Comparison of ENCODE assay signal across 29 cellular contexts in genomic region chr2:200608341-200609026, GRCh38. TPM values are rescaled to one million over a fixed set of nuclear protein-coding genes. Genes with fewer than 3 reads are reported as not detected.
DNase-seq lines count a peak whose midpoint lies in the region; ATAC-seq, FAIRE-seq and TF ChIP-seq lines count a peak whose summit lies in the region.
"Had no signal": no experiment of that assay in that cellular context is flagged by ENCODE, and none has a peak within 500 bp of the region (broad histone marks: within the 10 kb centered on the region; RNA-seq: fewer than 3 reads in every experiment).

No MANE protein-coding gene starts in this region.

- H3K27me3 Mint-ChIP-seq in osteocyte (ENCODE audit: unreplicated experiment) = no peaks in the 10 kb centered on the region
- no peaks in the 10 kb centered on the region for H3K27me3 Mint-ChIP-seq in Caco-2 (ENCODE audit: insufficient read depth, unreplicated experiment)

- DNase-seq in HepG2 (ENCODE audit: low spot score) (no peak), right lobe of liver (no peak), brain microvascular endothelial cell (no peak), osteocyte (ENCODE audit: extremely low spot score, unreplicated experiment) (no peak), ovary (no peak), Caco-2 (no peak)
- no peak for DNase-seq in activated effector memory CD4-positive, alpha-beta T cell treated with Interleukin-2 at 50 U/mL for 16 hours
- DNase-seq: 8988T; activated CD4-positive, alpha-beta memory T cell treated with anti-CD3 and anti-CD28 coated beads, Interleukin-2, amount 10 ng/mL, durations not matched to agents 7 days and 5 days; AML-193; CD8-positive, alpha-beta T cell; cerebellar nuclear complex; DMS153; NCI-H1105; NCI-H1930; NCI-H526 treated with DMSO at 0.1 percent for 48 hours; Peyer's patch; stimulated activated naive CD4-positive, alpha-beta T cell; T-helper 1 cell had no signal

- CTCF ChIA-PET in HepG2 (lab: Yijun Ruan, JAX; ENCODE audit: low intra/inter-chr PET ratio, low total read pairs) (no interaction called here), Caco-2 (lab: Charles Lee) (no interaction called here)

- BruUV-seq in HepG2 (replicated peaks; lab: Mats Ljungman, UMichigan) = no TSS peak
- BruUV-seq in Caco-2 (replicated peaks; lab: Mats Ljungman, UMichigan) = no TSS peak

- in situ Hi-C loops in HepG2 (cut with HindIII; ENCODE audit: extremely low pct_ligation_motif_present, low pct_unique_long_range_greater_than_20kb) = no loop called here
- in situ Hi-C loops in brain microvascular endothelial cell (cut with HindIII; ENCODE audit: low pct_ligation_motif_present, low sequenced_read_pairs) = no loop called here

- TF ChIP-seq CTCF in HepG2 (CRISPR knock-in tag; IDR thresholded peaks at IDR 0.05) (no peak), right lobe of liver (IDR thresholded peaks at IDR 0.05) (no peak), brain microvascular endothelial cell (IDR thresholded peaks at IDR 0.05; ENCODE audit: low read depth, low read length, missing control alignments) (no peak), osteocyte (IDR thresholded peaks at IDR 0.05) (no peak), ovary (IDR thresholded peaks at IDR 0.05) (no peak), Caco-2 (IDR thresholded peaks at IDR 0.05; ENCODE audit: insufficient read depth in 1 of 2, low read depth in 1 of 2, low read length in 1 of 2, severe bottlenecking in 1 of 2, unreplicated experiment in 1 of 2) (no peak)

- no peak for TF ChIP-seq POLR2A in HepG2 (IDR thresholded peaks at IDR 0.05; ENCODE audit: insufficient read depth in 1 of 2, low read depth in 2 of 2, low read length in 2 of 2)
- TF ChIP-seq POLR2A in right lobe of liver (IDR thresholded peaks at IDR 0.05) = no peak
- TF ChIP-seq POLR2A in ovary (IDR thresholded peaks at IDR 0.05) = no peak

- WGBS in HepG2 (ENCODE audit: low lambda C conversion rate) = 61% methylated on average over 3 of the region's 3 CpGs
- 60% methylated on average over 3 of the region's 3 CpGs for WGBS in right lobe of liver (ENCODE audit: insufficient coverage, low coverage, low lambda C conversion rate, missing lambda C conversion rate)
- 63 to 66% (median 64%) methylated on average over 3 of the region's 3 CpGs for WGBS in ovary, 3 donors

- no peak for TF ChIP-seq RAD21 in HepG2 (CRISPR knock-in tag; IDR thresholded peaks at IDR 0.05)

- H2AFZ ChIP-seq in HepG2 (ENCODE audit: low read length) = no peak overlapping the region
- H2AFZ ChIP-seq: parathyroid adenoma had no signal

- H3K36me3 ChIP-seq in HepG2 (replicated peaks in 1 of 2; ENCODE audit: control insufficient read depth in 1 of 2, insufficient read depth in 2 of 2, low read length in 2 of 2) (no peaks in the 10 kb centered on the region), right lobe of liver (peaks cover 0 to 99% (median 42%) of the 10 kb centered on the region in 4 donors), brain microvascular endothelial cell (replicated peaks) (no peaks in the 10 kb centered on the region), ovary (no peaks in the 10 kb centered on the region), Caco-2 (ENCODE audit: control insufficient read depth, insufficient read depth, low read length) (no peaks in the 10 kb centered on the region)
- H3K36me3 ChIP-seq: Peyer's patch, right atrium auricular region, uterus had no signal

- ATAC-seq in HepG2 (no peak), right lobe of liver (no peak), HG03039 (IDR thresholded peaks at IDR 0.05; ENCODE audit: unreplicated experiment) (no peak)
- ATAC-seq: CD8-positive, alpha-beta T cell had no signal

- H3K4me2 ChIP-seq in HepG2 (ENCODE audit: low read depth, low read length) = no peak overlapping the region

- peaks cover 15% of the 10 kb centered on the region for H3K4me1 ChIP-seq in HepG2 (ENCODE audit: insufficient read depth, low read length)
- peaks cover 0 to 20% (median 9%) of the 10 kb centered on the region in 4 donors for H3K4me1 ChIP-seq in right lobe of liver
- no peaks in the 10 kb centered on the region for H3K4me1 ChIP-seq in ovary (ENCODE audit: insufficient read depth)
- peaks cover 11% of the 10 kb centered on the region for H3K4me1 ChIP-seq in Caco-2
- H3K4me1 ChIP-seq: parathyroid adenoma, Peyer's patch, right atrium auricular region, uterus had no signal

- no peaks in the 10 kb centered on the region for H3K79me2 ChIP-seq in HepG2 (ENCODE audit: insufficient read depth, low read length)
- H3K79me2 ChIP-seq: parathyroid adenoma had no signal

- H3K9me3 Mint-ChIP-seq in osteocyte (ENCODE audit: unreplicated experiment) (peaks cover 9% of the 10 kb centered on the region), Caco-2 (ENCODE audit: unreplicated experiment) (peaks cover 9% of the 10 kb centered on the region)
- H3K9me3 Mint-ChIP-seq: activated T-helper 2 cell treated with anti-CD3 and anti-CD28 coated beads, Interferon-gamma antibody, Interleukin-2, Interleukin-4, amounts not matched to agents 10 μg/mL and 5 μg/mL and 100 μg/mL, durations not matched to agents 14 hours and 24 hours and 36 hours; CD8-positive, alpha-beta T cell had no signal

- peaks cover 2% of the 10 kb centered on the region for H3K36me3 Mint-ChIP-seq in osteocyte (ENCODE audit: unreplicated experiment)
- peaks cover 5% of the 10 kb centered on the region for H3K36me3 Mint-ChIP-seq in Caco-2 (ENCODE audit: insufficient read depth, unreplicated experiment)
- H3K36me3 Mint-ChIP-seq: CD8-positive, alpha-beta T cell; IgD-negative memory B cell had no signal

- H3K4me3 Mint-ChIP-seq in osteocyte (ENCODE audit: unreplicated experiment) (no peak overlapping the region), Caco-2 (ENCODE audit: unreplicated experiment) (no peak overlapping the region)
- H3K4me3 Mint-ChIP-seq: activated CD4-positive, alpha-beta memory T cell treated with anti-CD3 and anti-CD28 coated beads, Interleukin-2, amount 10 ng/mL, durations not matched to agents 7 days and 5 days; activated naive CD8-positive, alpha-beta T cell; CD8-positive, alpha-beta T cell; IgD-negative memory B cell; nephron had no signal

- no peaks in the 10 kb centered on the region for H4K20me1 ChIP-seq in HepG2 (ENCODE audit: insufficient read depth, low read length)

- no peak overlapping the region for H3K27ac ChIP-seq in HepG2 (ENCODE audit: extremely low read length, insufficient read depth, low read length)
- no peak overlapping the region for H3K27ac ChIP-seq in right lobe of liver
- peak overlapping the region; percentile 2 for H3K27ac ChIP-seq in brain microvascular endothelial cell
- no peak overlapping the region for H3K27ac ChIP-seq in ovary
- H3K27ac ChIP-seq: parathyroid adenoma, Peyer's patch, right atrium auricular region, uterus had no signal

- H3K27me3 ChIP-seq in HepG2 (ENCODE audit: control insufficient read depth in 1 of 2, insufficient read depth in 2 of 2, low read length in 2 of 2) (no peaks in the 10 kb centered on the region), right lobe of liver (no peaks in the 10 kb centered on the region), brain microvascular endothelial cell (replicated peaks) (no peaks in the 10 kb centered on the region), ovary (no peaks in the 10 kb centered on the region), Caco-2 (replicated peaks; ENCODE audit: control insufficient read depth, insufficient read depth, low read length) (no peaks in the 10 kb centered on the region)
- H3K27me3 ChIP-seq: Peyer's patch, right atrium auricular region, uterus had no signal

- H3K4me3 ChIP-seq in HepG2 (replicated peaks in 1 of 3; ENCODE audit: insufficient read depth in 1 of 3, low read depth in 2 of 3, low read length in 3 of 3) = no peak overlapping the region
- H3K4me3 ChIP-seq in right lobe of liver = no peak overlapping the region
- H3K4me3 ChIP-seq in brain microvascular endothelial cell (ENCODE audit: low read depth, low read length) = no peak overlapping the region
- H3K4me3 ChIP-seq in ovary = no peak overlapping the region
- no peak overlapping the region for H3K4me3 ChIP-seq in Caco-2 (ENCODE audit: low read depth, low read length)
- H3K4me3 ChIP-seq: Peyer's patch, right atrium auricular region, uterus had no signal

- POLR2A ChIA-PET in HepG2 (lab: Yijun Ruan, JAX) (interaction anchor here (1.1 kb wide), 1 partner anchor 22 kb away, joined by 4 read pairs; the partner anchor contains the start of gene AOX1), Caco-2 (lab: Charles Lee) (no interaction called here)

- TF ChIP-seq EP300 in HepG2 (IDR thresholded peaks at IDR 0.05; ENCODE audit: low read depth in 2 of 2, low read length in 2 of 2) = no peak
- no peak for TF ChIP-seq EP300 in HepG2 (CRISPR knock-in tag; IDR thresholded peaks at IDR 0.05; ENCODE audit: borderline replicate concordance)
- TF ChIP-seq EP300 in ovary (IDR thresholded peaks at IDR 0.05) = no peak

- H3K4me1 Mint-ChIP-seq in osteocyte (ENCODE audit: unreplicated experiment) (peaks cover 23% of the 10 kb centered on the region), Caco-2 (ENCODE audit: low read depth, unreplicated experiment) (peaks cover 11% of the 10 kb centered on the region)
- H3K4me1 Mint-ChIP-seq: nephron had no signal

- intact Hi-C loops in HepG2 (cut with micrococcal nuclease; ENCODE audit: unreplicated experiment) (no loop called here), right lobe of liver (cut with DNase I) (no loop called here), ovary (cut with DNase I) (no loop called here), Caco-2 (cut with micrococcal nuclease; ENCODE audit: unreplicated experiment) (no loop called here)

- H3K9ac ChIP-seq in HepG2 (ENCODE audit: insufficient read depth, low read depth, low read length) = no peak overlapping the region
- H3K9ac ChIP-seq: parathyroid adenoma had no signal

- H3K27ac Mint-ChIP-seq in osteocyte (ENCODE audit: unreplicated experiment) (peak overlapping the region; percentile 72), Caco-2 (ENCODE audit: unreplicated experiment) (no peak overlapping the region)
- H3K27ac Mint-ChIP-seq: activated CD4-positive, alpha-beta memory T cell treated with anti-CD3 and anti-CD28 coated beads, Interleukin-2, amount 10 ng/mL, durations not matched to agents 7 days and 5 days; activated naive CD8-positive, alpha-beta T cell; activated T-helper 2 cell treated with anti-CD3 and anti-CD28 coated beads, Interferon-gamma antibody, Interleukin-2, Interleukin-4, amounts not matched to agents 10 μg/mL and 5 μg/mL and 100 μg/mL, durations not matched to agents 14 hours and 24 hours and 36 hours; CD8-positive, alpha-beta T cell; IgD-negative memory B cell; nephron had no signal

- no peak for FAIRE-seq in HepG2 (lab: Jason Lieb, UNC)
- FAIRE-seq: GM12892, islet of Langerhans had no signal

- H3K9me3 ChIP-seq in HepG2 (ENCODE audit: low read length) (no peaks in the 10 kb centered on the region), right lobe of liver (no peaks in the 10 kb centered on the region), ovary (no peaks in the 10 kb centered on the region), Caco-2 (no peaks in the 10 kb centered on the region)
- H3K9me3 ChIP-seq: Peyer's patch, right atrium auricular region, uterus had no signal

RNA-seq across cellular contexts. Expression of gene AOX1, which starts 22.7 kb away (rescaled TPM):
- 18.0 and 27.5 TPM in 2 replicates for total RNA-seq in HepG2 (2016; rRNA removed; fragmentation: Illumina TruSeq; extraction: Trizol)
- 2.9 and 3.1 TPM in 2 replicates for total RNA-seq in HepG2 (2016; cell fraction: cytosol; rRNA removed; fragmentation: Illumina TruSeq; extraction: Trizol; ENCODE audit: low read depth)
- total RNA-seq in HepG2 (2016; cell fraction: insoluble cytoplasmic fraction; rRNA removed; fragmentation: Illumina TruSeq; extraction: Trizol) = 16.9 and 27.1 TPM in 2 replicates
- 5.6 and 7.9 TPM in 2 replicates for total RNA-seq in HepG2 (2016; cell fraction: membrane; rRNA removed; fragmentation: Illumina TruSeq; extraction: Trizol)
- total RNA-seq in HepG2 (2016; cell fraction: nucleus; rRNA removed; fragmentation: Illumina TruSeq; extraction: Trizol) = 11.2 and 11.3 TPM in 2 replicates
- 9.2 and 18.9 TPM in 2 replicates for polyA plus RNA-seq in HepG2 (2011; rRNA removed)
- 9.0 and 14.2 TPM in 2 replicates for polyA plus RNA-seq in HepG2 (2011; cell fraction: cytosol; rRNA removed)
- polyA plus RNA-seq in HepG2 (2011; cell fraction: nucleus; rRNA removed) = 6.6 and 14.0 TPM in 2 replicates
- 12.6 and 15.2 TPM in 2 replicates for polyA plus RNA-seq in HepG2 (2012)
- polyA plus RNA-seq in HepG2 (2016; cell fraction: cytosol; fragmentation: Illumina TruSeq; extraction: Trizol; ENCODE audit: low read depth) = 0.95 and 1.1 TPM in 2 replicates
- 21.2 and 21.7 TPM in 2 replicates for polyA plus RNA-seq in HepG2 (2016; cell fraction: insoluble cytoplasmic fraction; fragmentation: Illumina TruSeq; extraction: Trizol; ENCODE audit: low read depth)
- polyA plus RNA-seq in HepG2 (2016; cell fraction: membrane; fragmentation: Illumina TruSeq; extraction: Trizol; ENCODE audit: low read depth) = 2.7 and 3.3 TPM in 2 replicates
- 8.2 and 9.7 TPM in 2 replicates for polyA plus RNA-seq in HepG2 (2016; cell fraction: nucleus; fragmentation: Illumina TruSeq; extraction: Trizol; ENCODE audit: insufficient read depth, low read depth)
- polyA minus RNA-seq in HepG2 (2011; rRNA and poly(A)+ RNA removed; ENCODE audit: low replicate concordance) = 9.0 and 94.3 TPM in 2 replicates
- polyA minus RNA-seq in HepG2 (2011; cell fraction: cytosol; rRNA and poly(A)+ RNA removed) = 16.3 and 44.6 TPM in 2 replicates
- polyA minus RNA-seq in HepG2 (2011; cell fraction: nucleus; rRNA and poly(A)+ RNA removed) = 6.7 and 17.2 TPM in 2 replicates
- 1,000 to 10,000 TPM in 3 of 6 experiments, 100 to 1,000 TPM in 3; 524 to 1,747 (median 931) TPM for total RNA-seq in right lobe of liver
- total RNA-seq in osteocyte = 0.97 and 1.7 TPM in 2 replicates
- 100 to 1,000 TPM in 2 of 7 donors, 10 to 100 TPM in 5; 46.0 to 102 (median 67.2) TPM for total RNA-seq in ovary
- 100 to 1,000 TPM in 1 of 2 donors, 10 to 100 TPM in 1; 29.1 to 105 TPM for polyA plus RNA-seq in ovary
- 0.74 and 0.79 TPM in 2 replicates for total RNA-seq in Caco-2 (2022)
- total RNA-seq: activated T-helper 2 cell treated with anti-CD3 and anti-CD28 coated beads, Interferon-gamma antibody, Interleukin-2, Interleukin-4, amounts not matched to agents 10 μg/mL and 5 μg/mL and 100 μg/mL, durations not matched to agents 14 hours and 24 hours and 36 hours; CD8-positive, alpha-beta T cell had no signal
- polyA plus RNA-seq: IgD-negative memory B cell had no signal

Comparison
In these comparisons a context has a peak if more than half of its experiments do, and no peak if none do; other contexts are left out.
1. RNA of gene AOX1, which starts 22.7 kb away (total RNA-seq): 524 to 1,747 TPM in right lobe of liver; 46.0 to 102 TPM in ovary, 2.9 to 27.5 TPM in HepG2, 0.97 to 1.7 TPM in osteocyte and 0.74 to 0.79 TPM in Caco-2; every median in the first group is over 4 times any median in the second.